Comparison of ENCODE assay signal across 41 cellular contexts in genomic region chr2:98399112-98399511, GRCh38. TPM values are rescaled to one million over a fixed set of nuclear protein-coding genes. Genes with fewer than 3 reads are reported as not detected.
"Had no signal": no experiment of that assay in that cellular context is flagged by ENCODE, and none has a peak within 500 bp of the region (broad histone marks: within the 10 kb centered on the region; RNA-seq: fewer than 3 reads in every experiment).

No MANE protein-coding gene starts in this region.

- H3K4me1 ChIP-seq: adrenal gland, ascending aorta, body of pancreas, breast epithelium had no signal

- H3K4me3 Mint-ChIP-seq: activated naive CD4-positive, alpha-beta T cell treated with anti-CD3 and anti-CD28 coated beads for 36 hours; activated naive CD4-positive, alpha-beta T cell treated with anti-CD3 and anti-CD28 coated beads, Interleukin-2, amount 10 ng/mL, durations not matched to agents 7 days and 5 days; activated naive CD4-positive, alpha-beta T cell treated with anti-CD3 and anti-CD28 coated beads, Interleukin-2, amount 50 U/mL, for 24 hours; activated naive CD8-positive, alpha-beta T cell; activated naive CD8-positive, alpha-beta T cell treated with anti-CD3 and anti-CD28 coated beads for 36 hours; activated naive CD8-positive, alpha-beta T cell treated with anti-CD3 and anti-CD28 coated beads, Interleukin-2, amount 10 ng/mL, durations not matched to agents 7 days and 5 days; activated naive CD8-positive, alpha-beta T cell treated with anti-CD3 and anti-CD28 coated beads, Interleukin-2, amount 50 U/mL, for 24 hours; activated T-cell treated with anti-CD3 and anti-CD28 coated beads, Interleukin-2, amount 50 U/mL, for 24 hours; activated T-helper 1 cell treated with anti-CD3 and anti-CD28 coated beads, Interleukin-12 subunit alpha, Interleukin-12 subunit beta, Interleukin-2, Interleukin-4 antibody, amounts not matched to agents 30 ng/mL and 10 ng/mL and 1 ng/mL, durations not matched to agents 14 hours and 24 hours and 36 hours; activated T-helper 17 cell treated with anti-CD3 and anti-CD28 coated beads, Interleukin-2, amount 50 U/mL, for 72 hours; brain; central memory CD8-positive, alpha-beta T cell had no signal

- H3K4me3 ChIP-seq: adrenal gland, ascending aorta, body of pancreas, breast epithelium, cardiac muscle cell had no signal

- FAIRE-seq: astrocyte, bronchial epithelial cell had no signal

- ATAC-seq: activated naive CD4-positive, alpha-beta T cell treated with anti-CD3 and anti-CD28 coated beads, Interleukin-2, amount 50 U/mL, for 72 hours; activated naive CD8-positive, alpha-beta T cell treated with anti-CD3 and anti-CD28 coated beads, Interleukin-2, amount 50 U/mL, for 24 hours; activated T-helper 17 cell treated with anti-CD3 and anti-CD28 coated beads, Interleukin-2, amount 50 U/mL, for 72 hours; body of pancreas had no signal

- H3K4me1 Mint-ChIP-seq: activated naive CD4-positive, alpha-beta T cell treated with anti-CD3 and anti-CD28 coated beads, Interleukin-2, amount 10 ng/mL, durations not matched to agents 7 days and 5 days; activated naive CD4-positive, alpha-beta T cell treated with anti-CD3 and anti-CD28 coated beads, Interleukin-2, amount 50 U/mL, for 24 hours; activated naive CD8-positive, alpha-beta T cell treated with anti-CD3 and anti-CD28 coated beads for 36 hours; activated naive CD8-positive, alpha-beta T cell treated with anti-CD3 and anti-CD28 coated beads, Interleukin-2, amount 50 U/mL, for 24 hours; activated T-helper 17 cell treated with anti-CD3 and anti-CD28 coated beads, Interleukin-2, amount 50 U/mL, for 72 hours; central memory CD8-positive, alpha-beta T cell had no signal

- H3K27me3 ChIP-seq: adrenal gland, ascending aorta, body of pancreas, brain microvascular endothelial cell had no signal

- H3K27ac ChIP-seq: adrenal gland, ascending aorta, body of pancreas, brain microvascular endothelial cell, breast epithelium, cardiac muscle cell had no signal

- H3K36me3 ChIP-seq: adrenal gland, ascending aorta, brain microvascular endothelial cell, breast epithelium, cardiac muscle cell had no signal

- DNase-seq: activated effector memory CD4-positive, alpha-beta T cell treated with anti-CD3 and anti-CD28 coated beads, Interleukin-2, amount 50 U/mL, for 16 hours; activated effector memory CD4-positive, alpha-beta T cell treated with Interleukin-2 at 50 U/mL for 16 hours; activated gamma-delta T cell; activated gamma-delta T cell treated with Interleukin-2 at 50 U/mL for 16 hours; activated naive CD4-positive, alpha-beta T cell; activated naive CD4-positive, alpha-beta T cell treated with anti-CD3 and anti-CD28 coated beads for 36 hours; activated naive CD4-positive, alpha-beta T cell treated with anti-CD3 and anti-CD28 coated beads, Interleukin-2, amount 10 ng/mL, durations not matched to agents 7 days and 5 days; activated naive CD4-positive, alpha-beta T cell treated with anti-CD3 and anti-CD28 coated beads, Interleukin-2, amount 50 U/mL, for 16 hours; activated naive CD4-positive, alpha-beta T cell treated with Interleukin-2 at 50 U/mL for 16 hours; activated naive CD8-positive, alpha-beta T cell treated with anti-CD3 and anti-CD28 coated beads for 36 hours; activated naive CD8-positive, alpha-beta T cell treated with anti-CD3 and anti-CD28 coated beads, Interleukin-2, amount 10 ng/mL, durations not matched to agents 7 days and 5 days; activated naive CD8-positive, alpha-beta T cell treated with anti-CD3 and anti-CD28 coated beads, Interleukin-2, amount 50 U/mL, for 24 hours; activated T-cell treated with anti-CD3 and anti-CD28 coated beads for 4 hours; activated T-cell treated with anti-CD3 and anti-CD28 coated beads, Interleukin-2, amount 50 U/mL, for 1 hour; activated T-cell treated with anti-CD3 and anti-CD28 coated beads, Interleukin-2, amount 50 U/mL, for 24 hours; activated T-cell treated with anti-CD3 and anti-CD28 coated beads, Interleukin-2, amount 50 U/mL, for 48 hours; adrenal gland; amniotic stem cell; amygdala; anterior cingulate cortex; aorta; body of pancreas; brain microvascular endothelial cell; caudate nucleus; central memory CD4-positive, alpha-beta T cell; cerebellar nuclear complex had no signal

- H3K9me3 Mint-ChIP-seq: activated naive CD4-positive, alpha-beta T cell treated with anti-CD3 and anti-CD28 coated beads for 36 hours; activated naive CD4-positive, alpha-beta T cell treated with anti-CD3 and anti-CD28 coated beads, Interleukin-2, amount 10 ng/mL, durations not matched to agents 7 days and 5 days; activated naive CD4-positive, alpha-beta T cell treated with anti-CD3 and anti-CD28 coated beads, Interleukin-2, amount 50 U/mL, for 24 hours; activated naive CD4-positive, alpha-beta T cell treated with anti-CD3 and anti-CD28 coated beads, Interleukin-2, amount 50 U/mL, for 72 hours; activated naive CD8-positive, alpha-beta T cell treated with anti-CD3 and anti-CD28 coated beads for 36 hours; activated naive CD8-positive, alpha-beta T cell treated with anti-CD3 and anti-CD28 coated beads, Interleukin-2, amount 10 ng/mL, durations not matched to agents 7 days and 5 days; activated naive CD8-positive, alpha-beta T cell treated with anti-CD3 and anti-CD28 coated beads, Interleukin-2, amount 50 U/mL, for 24 hours; activated T-cell treated with anti-CD3 and anti-CD28 coated beads, Interleukin-2, amount 50 U/mL, for 24 hours; activated T-helper 1 cell treated with anti-CD3 and anti-CD28 coated beads, Interleukin-12 subunit alpha, Interleukin-12 subunit beta, Interleukin-2, Interleukin-4 antibody, amounts not matched to agents 30 ng/mL and 10 ng/mL and 1 ng/mL, durations not matched to agents 14 hours and 24 hours and 36 hours; activated T-helper 17 cell treated with anti-CD3 and anti-CD28 coated beads, Interleukin-2, amount 50 U/mL, for 72 hours; activated T-helper 2 cell treated with anti-CD3 and anti-CD28 coated beads, Interferon-gamma antibody, Interleukin-2, Interleukin-4, amounts not matched to agents 10 μg/mL and 5 μg/mL and 100 μg/mL, durations not matched to agents 14 hours and 24 hours and 36 hours; central memory CD8-positive, alpha-beta T cell had no signal

- H3K36me3 Mint-ChIP-seq: activated naive CD4-positive, alpha-beta T cell treated with anti-CD3 and anti-CD28 coated beads, Interleukin-2, amount 10 ng/mL, durations not matched to agents 7 days and 5 days; activated naive CD4-positive, alpha-beta T cell treated with anti-CD3 and anti-CD28 coated beads, Interleukin-2, amount 50 U/mL, for 24 hours; activated naive CD4-positive, alpha-beta T cell treated with anti-CD3 and anti-CD28 coated beads, Interleukin-2, amount 50 U/mL, for 72 hours; activated naive CD8-positive, alpha-beta T cell treated with anti-CD3 and anti-CD28 coated beads for 36 hours; activated naive CD8-positive, alpha-beta T cell treated with anti-CD3 and anti-CD28 coated beads, Interleukin-2, amount 10 ng/mL, durations not matched to agents 7 days and 5 days had no signal

- H3K9me3 ChIP-seq: adrenal gland, ascending aorta, body of pancreas, breast epithelium had no signal

- H3K27ac Mint-ChIP-seq: activated naive CD4-positive, alpha-beta T cell treated with anti-CD3 and anti-CD28 coated beads for 36 hours; activated naive CD4-positive, alpha-beta T cell treated with anti-CD3 and anti-CD28 coated beads, Interleukin-2, amount 10 ng/mL, durations not matched to agents 7 days and 5 days; activated naive CD4-positive, alpha-beta T cell treated with anti-CD3 and anti-CD28 coated beads, Interleukin-2, amount 50 U/mL, for 24 hours; activated naive CD4-positive, alpha-beta T cell treated with anti-CD3 and anti-CD28 coated beads, Interleukin-2, amount 50 U/mL, for 72 hours; activated naive CD8-positive, alpha-beta T cell; activated naive CD8-positive, alpha-beta T cell treated with anti-CD3 and anti-CD28 coated beads for 36 hours; activated naive CD8-positive, alpha-beta T cell treated with anti-CD3 and anti-CD28 coated beads, Interleukin-2, amount 10 ng/mL, durations not matched to agents 7 days and 5 days; activated naive CD8-positive, alpha-beta T cell treated with anti-CD3 and anti-CD28 coated beads, Interleukin-2, amount 50 U/mL, for 24 hours; activated T-cell treated with anti-CD3 and anti-CD28 coated beads, Interleukin-2, amount 50 U/mL, for 24 hours; activated T-helper 1 cell treated with anti-CD3 and anti-CD28 coated beads, Interleukin-12 subunit alpha, Interleukin-12 subunit beta, Interleukin-2, Interleukin-4 antibody, amounts not matched to agents 30 ng/mL and 10 ng/mL and 1 ng/mL, durations not matched to agents 14 hours and 24 hours and 36 hours; activated T-helper 17 cell treated with anti-CD3 and anti-CD28 coated beads, Interleukin-2, amount 50 U/mL, for 72 hours; activated T-helper 2 cell treated with anti-CD3 and anti-CD28 coated beads, Interferon-gamma antibody, Interleukin-2, Interleukin-4, amounts not matched to agents 10 μg/mL and 5 μg/mL and 100 μg/mL, durations not matched to agents 14 hours and 24 hours and 36 hours; brain had no signal

- H3K27me3 Mint-ChIP-seq: brain had no signal

RNA-seq across cellular contexts. Expression of gene CNGA3, which starts 52.9 kb away (rescaled TPM):
- total RNA-seq: activated naive CD4-positive, alpha-beta T cell treated with anti-CD3 and anti-CD28 coated beads for 36 hours; activated naive CD4-positive, alpha-beta T cell treated with anti-CD3 and anti-CD28 coated beads, Interleukin-2, amount 50 U/mL, for 72 hours; activated naive CD8-positive, alpha-beta T cell treated with anti-CD3 and anti-CD28 coated beads for 36 hours; activated naive CD8-positive, alpha-beta T cell treated with anti-CD3 and anti-CD28 coated beads, Interleukin-2, amount 10 ng/mL, durations not matched to agents 7 days and 5 days; activated T-helper 1 cell treated with anti-CD3 and anti-CD28 coated beads, Interleukin-12 subunit alpha, Interleukin-12 subunit beta, Interleukin-2, Interleukin-4 antibody, amounts not matched to agents 30 ng/mL and 10 ng/mL and 1 ng/mL, durations not matched to agents 14 hours and 24 hours and 36 hours; activated T-helper 17 cell treated with anti-CD3 and anti-CD28 coated beads, Interleukin-2, amount 50 U/mL, for 72 hours; activated T-helper 2 cell treated with anti-CD3 and anti-CD28 coated beads, Interferon-gamma antibody, Interleukin-2, Interleukin-4, amounts not matched to agents 10 μg/mL and 5 μg/mL and 100 μg/mL, durations not matched to agents 14 hours and 24 hours and 36 hours; aorta; ascending aorta; astrocyte; bronchial epithelial cell; cardiac muscle cell; cardiac septum; chondrocyte had no signal
- polyA plus RNA-seq: aorta, cardiac muscle cell had no signal
